In the genomic region with DNA sequence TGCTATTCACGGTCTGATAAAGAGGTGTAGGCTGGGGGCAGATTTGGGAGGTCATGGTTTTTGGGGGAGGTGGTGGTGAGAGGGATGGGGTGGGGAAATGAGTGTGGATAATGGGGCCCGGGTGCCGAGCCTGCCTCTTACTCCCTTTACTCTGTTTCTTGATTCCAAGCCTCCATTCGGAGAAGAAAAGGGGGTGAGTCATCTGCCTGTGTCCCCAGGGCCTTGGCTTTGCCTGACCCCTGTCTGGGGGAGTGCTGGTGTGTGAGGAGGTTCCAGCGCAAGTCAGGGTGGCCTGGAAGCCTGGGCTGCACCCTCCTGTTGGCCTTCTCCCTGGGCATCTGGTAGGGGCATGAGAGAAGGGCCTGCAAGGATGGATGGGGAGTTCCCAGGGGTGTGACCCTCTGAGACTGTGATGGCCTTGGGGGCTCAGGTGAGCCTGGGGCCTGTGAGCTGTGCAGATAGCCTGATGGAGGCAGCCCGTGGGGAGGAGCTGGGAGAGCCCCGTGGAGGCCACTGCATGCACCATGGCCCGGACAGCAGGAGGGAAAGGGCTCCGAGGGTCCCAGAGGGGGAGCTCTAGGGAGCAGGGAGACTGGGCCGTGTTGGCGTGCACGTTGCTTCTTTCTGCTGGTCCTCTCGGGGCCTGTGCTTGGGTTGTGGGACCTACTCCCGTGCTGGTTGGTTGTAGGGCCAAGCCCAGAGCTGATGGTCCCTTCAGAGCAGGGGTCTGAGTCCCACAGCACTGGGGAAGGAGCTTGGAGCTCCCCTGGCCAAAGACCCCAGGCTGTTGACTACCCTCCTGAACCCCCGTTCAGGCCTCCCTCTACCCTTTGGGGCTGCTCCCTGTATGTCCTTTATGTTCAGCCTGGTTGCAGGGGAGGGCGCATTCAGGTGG, we compare ENCODE assay signal across 26 cellular contexts. TPM values are rescaled to one million over a fixed set of nuclear protein-coding genes. Genes with fewer than 3 reads are reported as not detected.
A peak's percentile ranks its signal among the peaks of the same experiment; 100 is the strongest.
DNase-seq lines count a peak whose midpoint lies in the region; ATAC-seq and TF ChIP-seq lines count a peak whose summit lies in the region.
"Had no signal": no experiment of that assay in that cellular context is flagged by ENCODE, and none has a peak within 500 bp of the region (broad histone marks: within the 10 kb centered on the region; RNA-seq: fewer than 3 reads in every experiment).

No MANE protein-coding gene starts in this region.

- intact Hi-C loops in Right ventricle myocardium superior (cut with DNase I), result no loop called here
- intact Hi-C loops in left ventricle myocardium superior (cut with micrococcal nuclease), result no loop called here
- intact Hi-C loops in dorsolateral prefrontal cortex (cut with DNase I), result no loop called here

- DNase-seq in Right ventricle myocardium superior (peak; percentile 35), left ventricle myocardium superior (no peak), dorsolateral prefrontal cortex (peak in 1 of 10 donors; percentile 36), hepatic stellate cell (ENCODE audit: low spot score) (peak; percentile 45), suprapubic skin (ENCODE audit: low spot score in 2 of 2) (no peak), NOMO-1 (lab: John Stamatoyannopoulos, UW; ENCODE audit: unreplicated experiment in 2 of 2) (no peak)
- DNase-seq: activated CD4-positive, alpha-beta T cell treated with anti-CD3 and anti-CD28 coated beads for 4 hours; activated CD8-positive, alpha-beta memory T cell treated with anti-CD3 and anti-CD28 coated beads for 24 hours; activated naive CD8-positive, alpha-beta T cell treated with anti-CD3 and anti-CD28 coated beads, Interleukin-2, amount 10 ng/mL, durations not matched to agents 7 days and 5 days; NCI-H1048; NCI-H1694; NCI-H446; NCI-H748 treated with DMSO at 0.1 percent for 48 hours; T-helper 9 cell had no signal

- H3K9me3 ChIP-seq in suprapubic skin, result no peaks in the 10 kb centered on the region
- H3K9me3 ChIP-seq: ascending aorta, psoas muscle, SJSA1 had no signal

- ATAC-seq in Right ventricle myocardium superior (ENCODE audit: poor library complexity) (no peak), left ventricle myocardium superior (no peak), GM21619 (IDR thresholded peaks at IDR 0.05; ENCODE audit: unreplicated experiment) (no peak), GM18519 (IDR thresholded peaks at IDR 0.05; ENCODE audit: low FRiP score, unreplicated experiment) (no peak)
- ATAC-seq: GM23338; psoas muscle; stimulated activated memory B cell treated with anti-CD40 and anti-IgM and Interleukin-4, amounts not matched to agents 10 μg/mL and 1 μg/mL and 100 μg/mL, for 72 hours had no signal

- TF ChIP-seq CTCF in dorsolateral prefrontal cortex (IDR thresholded peaks at IDR 0.05 in 54 of 56, conservative IDR thresholded peaks at IDR 0.05 in 2 of 56; ENCODE audit: low read depth in 1 of 56, partially characterized antibody in 56 of 56) (no peak), suprapubic skin (IDR thresholded peaks at IDR 0.05) (no peak)

- WGBS in suprapubic skin, result 73% methylated on average over 16 of the region's 16 CpGs

- TF ChIP-seq EP300 in suprapubic skin (IDR thresholded peaks at IDR 0.05), result no peak

- peaks cover 18% of the 10 kb centered on the region for H3K4me1 ChIP-seq in suprapubic skin
- H3K4me1 ChIP-seq: ascending aorta, psoas muscle, SJSA1 had no signal

- H3K4me3 ChIP-seq in dorsolateral prefrontal cortex, result no peak overlapping the region
- H3K4me3 ChIP-seq in suprapubic skin, result no peak overlapping the region
- H3K4me3 ChIP-seq: ascending aorta, cardiac muscle cell, GM23338, psoas muscle, SJSA1 had no signal

- no peak for TF ChIP-seq POLR2A in suprapubic skin (IDR thresholded peaks at IDR 0.05)

- H3K27ac ChIP-seq in dorsolateral prefrontal cortex, result peak overlapping the region; percentile 80 to 99 (median 95)
- H3K27ac ChIP-seq in suprapubic skin, result peak overlapping the region; percentile 54
- H3K27ac ChIP-seq: ascending aorta, cardiac muscle cell, psoas muscle, SJSA1, VCaP had no signal

- no peaks in the 10 kb centered on the region for H3K36me3 ChIP-seq in suprapubic skin
- H3K36me3 ChIP-seq: ascending aorta, cardiac muscle cell, SJSA1 had no signal

- no peaks in the 10 kb centered on the region for H3K27me3 ChIP-seq in dorsolateral prefrontal cortex
- H3K27me3 ChIP-seq in suprapubic skin, result no peaks in the 10 kb centered on the region
- H3K27me3 ChIP-seq: ascending aorta, cardiac muscle cell had no signal

RNA-seq across cellular contexts. Expression of a gene that starts 26.3 kb away (rescaled TPM):
- 0.43 TPM for total RNA-seq in Right ventricle myocardium superior
- not detected for total RNA-seq in left ventricle myocardium superior
- 1 to 10 TPM in 55 of 120 experiments, under 1 TPM in 41, not detected in 24; 0.33 to 2.9 (median 1.1) TPM for total RNA-seq in dorsolateral prefrontal cortex
- not detected for total RNA-seq in suprapubic skin
- total RNA-seq: A172; activated naive CD8-positive, alpha-beta T cell treated with anti-CD3 and anti-CD28 coated beads, Interleukin-2, amount 10 ng/mL, durations not matched to agents 7 days and 5 days; ascending aorta; fibroblast of lung; GM23338; SJSA1; urinary bladder had no signal

RNA-seq across cellular contexts. Expression of a gene that starts 39.1 kb away (rescaled TPM):
- 19.3 TPM for total RNA-seq in Right ventricle myocardium superior
- total RNA-seq in left ventricle myocardium superior, result 22.9 TPM
- 100 to 1,000 TPM in 90 of 120 experiments, 10 to 100 TPM in 30; 42.8 to 197 (median 115) TPM for total RNA-seq in dorsolateral prefrontal cortex
- total RNA-seq in suprapubic skin, result 10 to 100 TPM in 2 of 4 donors, 1 to 10 TPM in 2; 2.9 to 15.9 (median 9.5) TPM

Comparison
In these comparisons a context has a peak if more than half of its experiments do, and no peak if none do; other contexts are left out.
1. DNase-seq: peak in Right ventricle myocardium superior (single experiment) and hepatic stellate cell (single experiment); none in left ventricle myocardium superior (single experiment), suprapubic skin (0 of 2) and NOMO-1 (0 of 2).